ENCODE assay signal across 14 cellular contexts in the genomic region with DNA sequence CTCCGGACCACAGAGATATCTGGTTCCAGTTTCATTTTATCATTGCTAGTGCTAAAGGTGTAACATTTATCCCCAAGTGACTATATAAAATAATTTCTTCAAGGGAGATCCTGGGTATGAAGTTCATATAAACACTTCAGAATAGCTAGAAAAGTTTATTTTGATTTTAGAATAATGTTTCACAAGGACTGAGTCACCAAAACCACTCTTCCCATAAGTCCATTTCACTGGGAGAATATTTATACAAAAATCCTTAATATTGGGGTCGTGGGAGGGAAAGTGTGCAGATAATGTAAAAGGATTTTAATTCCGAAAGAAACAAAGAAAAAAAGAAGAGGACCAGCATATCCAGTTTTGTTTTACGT.
"Had no signal": no experiment of that assay in that cellular context is flagged by ENCODE, and none has a peak within 500 bp of the region (broad histone marks: within the 10 kb centered on the region; RNA-seq: fewer than 3 reads in every experiment).

No MANE protein-coding gene starts in this region.

- H3K27me3 Mint-ChIP-seq: activated B cell treated with CpG ODN at 0.5 μM for 24 hours; activated CD4-positive, alpha-beta T cell treated with anti-CD3 and anti-CD28 coated beads, Interleukin-2, amount 10 ng/mL, durations not matched to agents 24 days and 14 days; activated naive CD8-positive, alpha-beta T cell treated with anti-CD3 and anti-CD28 coated beads, Interleukin-2, amount 50 U/mL, for 24 hours had no signal

- H3K27me3 ChIP-seq: ovary had no signal

- ATAC-seq: activated naive CD8-positive, alpha-beta T cell treated with anti-CD3 and anti-CD28 coated beads, Interleukin-2, amount 50 U/mL, for 24 hours; left colon had no signal

- H3K4me1 Mint-ChIP-seq: activated B cell treated with CpG ODN at 0.5 μM for 24 hours; activated CD4-positive, alpha-beta T cell treated with anti-CD3 and anti-CD28 coated beads, Interleukin-2, amount 10 ng/mL, durations not matched to agents 24 days and 14 days; activated naive CD8-positive, alpha-beta T cell treated with anti-CD3 and anti-CD28 coated beads, Interleukin-2, amount 50 U/mL, for 24 hours; immature natural killer cell had no signal

- H3K27ac Mint-ChIP-seq: activated B cell treated with CpG ODN at 0.5 μM for 24 hours; activated CD4-positive, alpha-beta T cell treated with anti-CD3 and anti-CD28 coated beads, Interleukin-2, amount 10 ng/mL, durations not matched to agents 24 days and 14 days; activated naive CD8-positive, alpha-beta T cell treated with anti-CD3 and anti-CD28 coated beads, Interleukin-2, amount 50 U/mL, for 24 hours; activated T-helper 1 cell treated with anti-CD3 and anti-CD28 coated beads, Interleukin-12 subunit alpha, Interleukin-12 subunit beta, Interleukin-2, Interleukin-4 antibody, amounts not matched to agents 30 ng/mL and 10 ng/mL and 1 ng/mL, durations not matched to agents 14 hours and 24 hours and 36 hours; immature natural killer cell had no signal

- H3K27ac ChIP-seq: coronary artery, ovary had no signal

- DNase-seq: activated B cell treated with CpG ODN at 0.5 μM for 24 hours; activated CD4-positive, alpha-beta T cell treated with anti-CD3 and anti-CD28 coated beads, Interleukin-2, amount 10 ng/mL, durations not matched to agents 24 days and 14 days; activated naive CD4-positive, alpha-beta T cell treated with Interleukin-2 at 50 U/mL for 16 hours; activated naive CD8-positive, alpha-beta T cell treated with anti-CD3 and anti-CD28 coated beads, Interleukin-2, amount 50 U/mL, for 24 hours; effector CD8-positive, alpha-beta T cell; glutamatergic neuron; immature natural killer cell; left colon; ovary; T-helper 2 cell; trophoblast cell had no signal

- FAIRE-seq: TTC549 had no signal

- H3K36me3 Mint-ChIP-seq: immature natural killer cell had no signal

- H3K9me3 Mint-ChIP-seq: activated B cell treated with CpG ODN at 0.5 μM for 24 hours; activated CD4-positive, alpha-beta T cell treated with anti-CD3 and anti-CD28 coated beads, Interleukin-2, amount 10 ng/mL, durations not matched to agents 24 days and 14 days; activated naive CD8-positive, alpha-beta T cell treated with anti-CD3 and anti-CD28 coated beads, Interleukin-2, amount 50 U/mL, for 24 hours; activated T-helper 1 cell treated with anti-CD3 and anti-CD28 coated beads, Interleukin-12 subunit alpha, Interleukin-12 subunit beta, Interleukin-2, Interleukin-4 antibody, amounts not matched to agents 30 ng/mL and 10 ng/mL and 1 ng/mL, durations not matched to agents 14 hours and 24 hours and 36 hours had no signal

- H3K9me3 ChIP-seq: ovary had no signal

- H3K36me3 ChIP-seq: ovary had no signal

- H3K4me3 Mint-ChIP-seq: activated B cell treated with CpG ODN at 0.5 μM for 24 hours; activated CD4-positive, alpha-beta T cell treated with anti-CD3 and anti-CD28 coated beads, Interleukin-2, amount 10 ng/mL, durations not matched to agents 24 days and 14 days; activated naive CD8-positive, alpha-beta T cell treated with anti-CD3 and anti-CD28 coated beads, Interleukin-2, amount 50 U/mL, for 24 hours; activated T-helper 1 cell treated with anti-CD3 and anti-CD28 coated beads, Interleukin-12 subunit alpha, Interleukin-12 subunit beta, Interleukin-2, Interleukin-4 antibody, amounts not matched to agents 30 ng/mL and 10 ng/mL and 1 ng/mL, durations not matched to agents 14 hours and 24 hours and 36 hours; immature natural killer cell had no signal

- H3K4me3 ChIP-seq: ovary had no signal
